In the genomic region with DNA sequence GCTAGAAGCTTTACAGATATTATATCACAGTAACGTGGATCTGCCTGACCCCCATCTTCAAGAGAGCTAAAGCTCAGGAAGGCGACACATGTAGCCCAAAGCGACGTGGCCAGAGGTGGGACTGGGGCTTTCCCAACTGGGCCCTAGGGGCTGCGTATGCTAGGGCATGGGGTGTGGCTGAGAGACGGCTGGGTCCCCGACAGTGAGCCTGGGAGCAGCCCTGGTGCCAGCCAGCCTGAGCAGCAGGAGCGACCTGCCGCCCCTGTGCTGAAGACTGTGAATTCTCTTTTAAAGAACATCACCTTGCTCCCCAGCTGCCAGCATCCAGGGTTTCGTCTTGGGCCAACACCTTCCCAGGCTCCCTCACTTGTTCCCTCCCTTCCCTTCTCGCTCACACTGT, we compare ENCODE assay signal across 19 cellular contexts. TPM values are rescaled to one million over a fixed set of nuclear protein-coding genes. Genes with fewer than 3 reads are reported as not detected.
DNase-seq lines count a peak whose midpoint lies in the region; ATAC-seq and TF ChIP-seq lines count a peak whose summit lies in the region.
"Had no signal": no experiment of that assay in that cellular context is flagged by ENCODE, and none has a peak within 500 bp of the region (broad histone marks: within the 10 kb centered on the region; RNA-seq: fewer than 3 reads in every experiment).

No MANE protein-coding gene starts in this region.

- no peak overlapping the region for H3K4me2 ChIP-seq in GM23338

- 0 out of 3 replicates have a peak, but pooled peaks cover under 1% of the 10 kb centered on the region for H3K4me1 Mint-ChIP-seq in GM23338
- H3K4me1 Mint-ChIP-seq in progenitor cell of endocrine pancreas (ENCODE audit: low read depth) = no peaks in the 10 kb centered on the region
- H3K4me1 Mint-ChIP-seq: CD8-positive, alpha-beta memory T cell had no signal

- peaks cover 14% of the 10 kb centered on the region for H4K20me1 ChIP-seq in GM23338 (replicated peaks; ENCODE audit: insufficient read depth)

- H3K36me3 Mint-ChIP-seq in GM23338 (ENCODE audit: low read depth) = peaks cover 14% of the 10 kb centered on the region
- H3K36me3 Mint-ChIP-seq in progenitor cell of endocrine pancreas (ENCODE audit: insufficient read depth) = peaks cover 6% of the 10 kb centered on the region

- no peaks in the 10 kb centered on the region for H3K4me1 ChIP-seq in GM23338 (ENCODE audit: insufficient read depth)

- peak; percentile 42; the same call in 2 of the 3 replicates for ATAC-seq in GM23338
- ATAC-seq in Right ventricle myocardium inferior = no peak
- no peak for ATAC-seq in omental fat pad (ENCODE audit: low FRiP score)
- ATAC-seq in left colon = no peak
- ATAC-seq: GM12878 had no signal

- H3K4me3 Mint-ChIP-seq in GM23338 (no peak overlapping the region), progenitor cell of endocrine pancreas (ENCODE audit: low read depth) (no peak overlapping the region)
- H3K4me3 Mint-ChIP-seq: CD8-positive, alpha-beta memory T cell had no signal

- no peak for DNase-seq in GM23338 (ENCODE audit: low spot score)
- DNase-seq in RWPE1 (ENCODE audit: low spot score) = no peak
- DNase-seq in epithelial cell of prostate (ENCODE audit: low read depth, low spot score) = no peak
- DNase-seq in progenitor cell of endocrine pancreas (ENCODE audit: low spot score, unreplicated experiment) = no peak
- no peak for DNase-seq in Right ventricle myocardium inferior (ENCODE audit: missing footprints)
- DNase-seq in omental fat pad (ENCODE audit: low spot score) = no peak
- DNase-seq in left colon = no peak
- DNase-seq: C1 segment of cervical spinal cord; CD8-positive, alpha-beta memory T cell; DMS53; EL; GM23248; KBM-7; NCI-H1694 treated with DMSO at 0.1 percent for 48 hours; NCI-H748 treated with DMSO at 0.1 percent for 48 hours; NK-92 treated with Interleukin-12 subunit alpha and Interleukin-12 subunit beta, amount 100 ng/mL, for 24 hours; Peyer's patch; SHP77 treated with DMSO at 0.1 percent for 48 hours had no signal

- no peaks in the 10 kb centered on the region; the same call in 2 of the 3 replicates for H3K9me3 Mint-ChIP-seq in GM23338
- H3K9me3 Mint-ChIP-seq in progenitor cell of endocrine pancreas (ENCODE audit: low read depth) = no peaks in the 10 kb centered on the region
- H3K9me3 Mint-ChIP-seq: CD8-positive, alpha-beta memory T cell had no signal

- no peak overlapping the region for H2AFZ ChIP-seq in GM23338
- H2AFZ ChIP-seq: GM23248 had no signal

- no peak overlapping the region for H3K4me3 ChIP-seq in GM23338
- H3K4me3 ChIP-seq: GM12878, GM23248, Peyer's patch had no signal

- intact Hi-C loops in Right ventricle myocardium inferior (cut with DNase I) = no loop called here
- intact Hi-C loops in left colon (cut with DNase I, micrococcal nuclease) = loop anchor here in 1 of 2 donors (5.0 kb wide), 1 partner anchor 149 kb away; no protein-coding TSS in a partner anchor

- no peaks in the 10 kb centered on the region; the same call in 1 of the 2 replicates for H3K79me2 ChIP-seq in GM23338 (replicated peaks; ENCODE audit: insufficient read depth)

- POLR2A ChIA-PET in RWPE1 (lab: Yijun Ruan, JAX; ENCODE audit: low non-redundant PET) = no interaction called here

- no peaks in the 10 kb centered on the region for H3K27me3 ChIP-seq in GM23338 (ENCODE audit: insufficient read depth)
- H3K27me3 ChIP-seq: Peyer's patch had no signal

- H3K27ac ChIP-seq in GM23338 (ENCODE audit: low read depth) = no peak overlapping the region
- peak overlapping the region; percentile 95 for H3K27ac ChIP-seq in RWPE1
- H3K27ac ChIP-seq in epithelial cell of prostate = peak overlapping the region; percentile 71
- H3K27ac ChIP-seq: GM23248, Peyer's patch had no signal

- peaks cover 5% of the 10 kb centered on the region; the same call in 1 of the 2 replicates for H3K36me3 ChIP-seq in GM23338 (ENCODE audit: insufficient read depth)

- H3K27ac Mint-ChIP-seq in GM23338 = no peak overlapping the region
- H3K27ac Mint-ChIP-seq in progenitor cell of endocrine pancreas = peak overlapping the region; percentile 81

- H3K27me3 Mint-ChIP-seq in GM23338 (ENCODE audit: insufficient read depth, low read depth, poor library complexity) (peaks cover 14% of the 10 kb centered on the region), progenitor cell of endocrine pancreas (no peaks in the 10 kb centered on the region)
- H3K27me3 Mint-ChIP-seq: CD8-positive, alpha-beta memory T cell had no signal

- CTCF ChIA-PET in RWPE1 (lab: Yijun Ruan, JAX) = no interaction called here

- H3K9me2 ChIP-seq in GM23338 (ENCODE audit: insufficient read depth) = no peaks in the 10 kb centered on the region

- TF ChIP-seq CTCF in GM23338 (conservative IDR thresholded peaks at IDR 0.05; ENCODE audit: low read depth in 2 of 2) (no peak), RWPE1 (conservative IDR thresholded peaks at IDR 0.05; ENCODE audit: low read depth) (no peak), progenitor cell of endocrine pancreas (IDR thresholded peaks at IDR 0.05; ENCODE audit: unreplicated experiment) (no peak), omental fat pad (IDR thresholded peaks at IDR 0.05) (no peak)

- no peaks in the 10 kb centered on the region for H3F3A ChIP-seq in GM23338 (replicated peaks; ENCODE audit: low read depth)

TF ChIP-seq in GM23338, 12 proteins besides CTCF, POLR2A, EP300 and RAD21:
- no peak for TF ChIP-seq STAT1 (IDR thresholded peaks at IDR 0.05; ENCODE audit: unreplicated experiment)
TF ChIP-seq in GM23338: peak in this region for 0.

RNA-seq across cellular contexts. Expression of a gene that starts 32.9 kb away (rescaled TPM):
- total RNA-seq in GM23338 (2014; rRNA removed; shearing (Covaris generic)) = 0.27 and 1.3 TPM in 2 replicates
- 0.56 and 1.2 TPM in 2 replicates for polyA plus RNA-seq in GM23338 (2016; fragmentation: Nextera tagmentation; extraction: Ambion mirVana)
- 8.0 and 10.3 TPM in 2 replicates for total RNA-seq in progenitor cell of endocrine pancreas
- total RNA-seq in Right ventricle myocardium inferior = not detected
- 1 to 10 TPM in 1 of 4 donors, under 1 TPM in 3; 0.28 to 1.1 (median 0.49) TPM for total RNA-seq in omental fat pad
- total RNA-seq in left colon = 1 to 10 TPM; 2.0 to 3.9 TPM
- total RNA-seq: GM23248 had no signal
